23 cellular contexts compared by ENCODE assay signal in the genomic region with DNA sequence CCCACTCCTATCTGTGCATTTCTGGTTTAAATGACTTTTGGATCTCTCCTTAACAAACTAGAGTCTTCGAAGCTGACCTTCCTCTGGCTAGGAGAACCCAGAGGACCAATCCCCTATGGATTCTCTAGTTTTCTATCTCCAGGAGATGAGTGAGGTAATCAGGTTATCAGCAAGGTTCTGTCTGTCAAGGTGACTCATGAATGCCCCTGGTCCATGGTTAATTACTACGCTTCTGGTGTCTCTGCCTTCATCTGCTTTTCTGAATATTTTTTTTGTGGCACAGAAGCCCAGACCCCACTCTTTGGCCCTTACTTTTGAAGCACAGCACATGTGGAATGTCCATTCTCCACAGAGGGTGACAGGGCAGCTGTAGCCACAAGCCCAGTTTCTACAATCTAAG.
"Had no signal": no experiment of that assay in that cellular context is flagged by ENCODE, and none has a peak within 500 bp of the region (broad histone marks: within the 10 kb centered on the region; RNA-seq: fewer than 3 reads in every experiment).

No MANE protein-coding gene starts in this region.

- H3K4me3 Mint-ChIP-seq: immature natural killer cell; memory B cell; naive thymus-derived CD8-positive, alpha-beta T cell; nephron; stimulated activated effector memory CD8-positive, alpha-beta T cell treated with anti-CD3 and anti-CD28 coated beads, Interleukin-12 subunit alpha, Interleukin-12 subunit beta, amount 100 ng/mL, for 72 hours; stimulated activated naive CD8-positive, alpha-beta T cell treated with anti-CD3 and anti-CD28 coated beads, Interleukin-15, amount 100 ng/mL, for 72 hours had no signal

- H3K27me3 Mint-ChIP-seq: memory B cell; naive thymus-derived CD8-positive, alpha-beta T cell; stimulated activated naive CD8-positive, alpha-beta T cell treated with anti-CD3 and anti-CD28 coated beads, Interleukin-15, amount 100 ng/mL, for 72 hours had no signal

- H3K36me3 ChIP-seq: left ventricle myocardium inferior, pancreas, prostate gland, spleen, thyroid gland, transverse colon, upper lobe of right lung had no signal

- H3K4me3 ChIP-seq: left ventricle myocardium inferior, pancreas, prostate gland, skin epidermis, spleen, testis, thyroid gland, transverse colon, upper lobe of right lung had no signal

- H3K27ac Mint-ChIP-seq: immature natural killer cell; memory B cell; naive thymus-derived CD8-positive, alpha-beta T cell; nephron; stimulated activated effector memory CD8-positive, alpha-beta T cell treated with anti-CD3 and anti-CD28 coated beads, Interleukin-12 subunit alpha, Interleukin-12 subunit beta, amount 100 ng/mL, for 72 hours; stimulated activated naive CD8-positive, alpha-beta T cell treated with anti-CD3 and anti-CD28 coated beads, Interleukin-15, amount 100 ng/mL, for 72 hours had no signal

- DNase-seq: head of caudate nucleus; hippocampal formation; immature natural killer cell; left ventricle myocardium inferior; naive thymus-derived CD8-positive, alpha-beta T cell; nucleus accumbens; pancreas; posterior cingulate gyrus; right cardiac atrium; spleen; stimulated activated CD4-positive, alpha-beta T cell treated with anti-CD3 and anti-CD28 coated beads, Interleukin-4, amount 100 ng/mL, for 24 hours; stimulated activated naive CD4-positive, alpha-beta T cell; stimulated activated naive CD8-positive, alpha-beta T cell treated with anti-CD3 and anti-CD28 coated beads, Interleukin-15, amount 100 ng/mL, for 72 hours; substantia nigra; testis; thyroid gland; transverse colon; upper lobe of right lung had no signal

- H3K27ac ChIP-seq: left ventricle myocardium inferior, pancreas, prostate gland, skin epidermis, spleen, testis, thyroid gland, transverse colon, upper lobe of right lung had no signal

- H3K9me3 ChIP-seq: left ventricle myocardium inferior, pancreas, prostate gland, spleen, testis, thyroid gland, transverse colon, upper lobe of right lung had no signal

- H3K27me3 ChIP-seq: pancreas, spleen, testis, thyroid gland, transverse colon, upper lobe of right lung had no signal

- H3K4me1 Mint-ChIP-seq: immature natural killer cell; memory B cell; naive thymus-derived CD8-positive, alpha-beta T cell; stimulated activated effector memory CD8-positive, alpha-beta T cell treated with anti-CD3 and anti-CD28 coated beads, Interleukin-12 subunit alpha, Interleukin-12 subunit beta, amount 100 ng/mL, for 72 hours; stimulated activated naive CD8-positive, alpha-beta T cell treated with anti-CD3 and anti-CD28 coated beads, Interleukin-15, amount 100 ng/mL, for 72 hours had no signal

- H3K36me3 Mint-ChIP-seq: immature natural killer cell; memory B cell; naive thymus-derived CD8-positive, alpha-beta T cell; stimulated activated effector memory CD8-positive, alpha-beta T cell treated with anti-CD3 and anti-CD28 coated beads, Interleukin-12 subunit alpha, Interleukin-12 subunit beta, amount 100 ng/mL, for 72 hours had no signal

- H3K4me1 ChIP-seq: left ventricle myocardium inferior, pancreas, prostate gland, testis, thyroid gland, transverse colon, upper lobe of right lung had no signal
